In the genomic region with DNA sequence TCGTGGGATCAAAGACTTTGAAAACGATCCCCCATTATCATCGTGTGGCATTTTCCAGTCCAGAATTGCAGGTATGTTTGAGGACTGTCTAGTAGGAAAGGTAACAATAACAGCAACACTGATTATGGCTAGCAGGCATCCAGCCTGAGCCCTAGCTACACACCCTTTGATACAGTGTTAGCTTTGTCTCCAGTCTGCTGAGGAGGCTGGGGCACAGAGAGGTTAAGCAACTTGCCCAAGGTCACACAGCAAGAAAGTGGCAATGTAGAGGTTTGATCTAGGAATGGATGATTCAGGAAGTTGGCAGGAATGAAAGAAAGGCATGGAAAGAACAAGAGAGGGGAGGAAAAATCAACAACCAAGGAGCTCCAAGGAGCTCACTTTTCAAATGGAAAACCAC, we compare ENCODE assay signal across 23 cellular contexts. TPM values are rescaled to one million over a fixed set of nuclear protein-coding genes. Genes with fewer than 3 reads are reported as not detected.
DNase-seq lines count a peak whose midpoint lies in the region; ATAC-seq, FAIRE-seq and TF ChIP-seq lines count a peak whose summit lies in the region.
"Had no signal": no experiment of that assay in that cellular context is flagged by ENCODE, and none has a peak within 500 bp of the region (broad histone marks: within the 10 kb centered on the region; RNA-seq: fewer than 3 reads in every experiment).

No MANE protein-coding gene starts in this region.

- H3K4me3 Mint-ChIP-seq in activated naive CD4-positive, alpha-beta T cell treated with anti-CD3 and anti-CD28 coated beads, Interleukin-2, amount 50 U/mL, for 24 hours: no peak overlapping the region
- H3K4me3 Mint-ChIP-seq in activated naive CD4-positive, alpha-beta T cell treated with anti-CD3 and anti-CD28 coated beads, Interleukin-2, amount 10 ng/mL, durations not matched to agents 7 days and 5 days: no peak overlapping the region
- no peak overlapping the region for H3K4me3 Mint-ChIP-seq in activated T-helper 2 cell treated with anti-CD3 and anti-CD28 coated beads, Interferon-gamma antibody, Interleukin-2, Interleukin-4, amounts not matched to agents 10 μg/mL and 5 μg/mL and 100 μg/mL, durations not matched to agents 14 hours and 24 hours and 36 hours (ENCODE audit: low read depth)
- peak overlapping the region in 3 of 10 donors; percentile 17 to 42 (median 22) for H3K4me3 Mint-ChIP-seq in naive thymus-derived CD8-positive, alpha-beta T cell

- peak; percentile 27 for FAIRE-seq in GM12892 (lab: Jason Lieb, UNC)

- DNase-seq in activated naive CD4-positive, alpha-beta T cell treated with anti-CD3 and anti-CD28 coated beads, Interleukin-2, amount 10 ng/mL, durations not matched to agents 7 days and 5 days: no peak
- no peak for DNase-seq in GM12892 (ENCODE audit: insufficient read length)
- no peak for DNase-seq in activated T-helper 2 cell treated with anti-CD3 and anti-CD28 coated beads, Interferon-gamma antibody, Interleukin-2, Interleukin-4, amounts not matched to agents 10 μg/mL and 5 μg/mL and 100 μg/mL, durations not matched to agents 14 hours and 24 hours and 36 hours (ENCODE audit: low spot score)
- peak in 1 of 10 donors; percentile 13 for DNase-seq in naive thymus-derived CD8-positive, alpha-beta T cell
- DNase-seq in NCI-H226: no peak
- DNase-seq: ACHN; C1 segment of cervical spinal cord; Caco-2; DMS153; GDM1; HCEC 1CT; MM.1S; NCI-H1092 treated with DMSO at 0.1 percent for 48 hours; NCI-H146; NCI-H2081 treated with DMSO at 0.1 percent for 48 hours; NCI-H510A; NCI-H748 treated with DMSO at 0.1 percent for 48 hours; NK-92 treated with Interleukin-12 subunit alpha and Interleukin-12 subunit beta, amount 100 ng/mL, for 24 hours had no signal

- CTCF ChIA-PET in activated naive CD4-positive, alpha-beta T cell treated with anti-CD3 and anti-CD28 coated beads, Interleukin-2, amount 10 ng/mL, durations not matched to agents 7 days and 5 days (lab: Charles Lee): no interaction called here

- POLR2A ChIA-PET in naive thymus-derived CD8-positive, alpha-beta T cell (lab: Charles Lee): interaction anchor here (1.2 to 3.0 kb wide), 2 partner anchors 10 to 31 kb away, joined by 4 to 10 read pairs; a partner anchor contains a TSS

- no peaks in the 10 kb centered on the region for H3K27me3 Mint-ChIP-seq in activated naive CD4-positive, alpha-beta T cell treated with anti-CD3 and anti-CD28 coated beads, Interleukin-2, amount 50 U/mL, for 24 hours
- no peaks in the 10 kb centered on the region for H3K27me3 Mint-ChIP-seq in activated naive CD4-positive, alpha-beta T cell treated with anti-CD3 and anti-CD28 coated beads, Interleukin-2, amount 10 ng/mL, durations not matched to agents 7 days and 5 days
- no peaks in the 10 kb centered on the region for H3K27me3 Mint-ChIP-seq in activated T-helper 2 cell treated with anti-CD3 and anti-CD28 coated beads, Interferon-gamma antibody, Interleukin-2, Interleukin-4, amounts not matched to agents 10 μg/mL and 5 μg/mL and 100 μg/mL, durations not matched to agents 14 hours and 24 hours and 36 hours (ENCODE audit: low read depth)
- H3K27me3 Mint-ChIP-seq in naive thymus-derived CD8-positive, alpha-beta T cell: peaks cover 0 to 2% (median 0%) of the 10 kb centered on the region in 5 donors

- intact Hi-C loops in activated T-helper 2 cell treated with anti-CD3 and anti-CD28 coated beads, Interferon-gamma antibody, Interleukin-2, Interleukin-4, amounts not matched to agents 10 μg/mL and 5 μg/mL and 100 μg/mL, durations not matched to agents 14 hours and 24 hours and 36 hours (cut with micrococcal nuclease): loop anchor here (1.0 kb wide), 1 partner anchor 10 kb away; no protein-coding TSS in a partner anchor

- no peak for TF ChIP-seq POLR2A in GM12892 (IDR thresholded peaks at IDR 0.05; ENCODE audit: low read depth, low read length)

- peak overlapping the region; percentile 49 for H3K27ac Mint-ChIP-seq in activated naive CD4-positive, alpha-beta T cell treated with anti-CD3 and anti-CD28 coated beads, Interleukin-2, amount 50 U/mL, for 24 hours
- no peak overlapping the region for H3K27ac Mint-ChIP-seq in activated naive CD4-positive, alpha-beta T cell treated with anti-CD3 and anti-CD28 coated beads, Interleukin-2, amount 10 ng/mL, durations not matched to agents 7 days and 5 days
- H3K27ac Mint-ChIP-seq in activated T-helper 2 cell treated with anti-CD3 and anti-CD28 coated beads, Interferon-gamma antibody, Interleukin-2, Interleukin-4, amounts not matched to agents 10 μg/mL and 5 μg/mL and 100 μg/mL, durations not matched to agents 14 hours and 24 hours and 36 hours: peak overlapping the region; percentile 68
- H3K27ac Mint-ChIP-seq in naive thymus-derived CD8-positive, alpha-beta T cell: peak overlapping the region; percentile 71 to 96 (median 84)

- H3K4me1 Mint-ChIP-seq in activated naive CD4-positive, alpha-beta T cell treated with anti-CD3 and anti-CD28 coated beads, Interleukin-2, amount 50 U/mL, for 24 hours: peaks cover 61% of the 10 kb centered on the region
- peaks cover 34% of the 10 kb centered on the region for H3K4me1 Mint-ChIP-seq in activated naive CD4-positive, alpha-beta T cell treated with anti-CD3 and anti-CD28 coated beads, Interleukin-2, amount 10 ng/mL, durations not matched to agents 7 days and 5 days
- peaks cover 67% of the 10 kb centered on the region for H3K4me1 Mint-ChIP-seq in activated T-helper 2 cell treated with anti-CD3 and anti-CD28 coated beads, Interferon-gamma antibody, Interleukin-2, Interleukin-4, amounts not matched to agents 10 μg/mL and 5 μg/mL and 100 μg/mL, durations not matched to agents 14 hours and 24 hours and 36 hours (ENCODE audit: low read depth)
- peaks cover 40 to 58% (median 47%) of the 10 kb centered on the region in 4 donors for H3K4me1 Mint-ChIP-seq in naive thymus-derived CD8-positive, alpha-beta T cell

- H3K36me3 Mint-ChIP-seq in activated naive CD4-positive, alpha-beta T cell treated with anti-CD3 and anti-CD28 coated beads, Interleukin-2, amount 50 U/mL, for 24 hours: peaks cover 43% of the 10 kb centered on the region
- peaks cover 92% of the 10 kb centered on the region for H3K36me3 Mint-ChIP-seq in activated naive CD4-positive, alpha-beta T cell treated with anti-CD3 and anti-CD28 coated beads, Interleukin-2, amount 10 ng/mL, durations not matched to agents 7 days and 5 days
- peaks cover 100% of the 10 kb centered on the region for H3K36me3 Mint-ChIP-seq in activated T-helper 2 cell treated with anti-CD3 and anti-CD28 coated beads, Interferon-gamma antibody, Interleukin-2, Interleukin-4, amounts not matched to agents 10 μg/mL and 5 μg/mL and 100 μg/mL, durations not matched to agents 14 hours and 24 hours and 36 hours (ENCODE audit: low read depth)
- peaks cover 33 to 89% (median 54%) of the 10 kb centered on the region in 3 donors for H3K36me3 Mint-ChIP-seq in naive thymus-derived CD8-positive, alpha-beta T cell

- H3K9me3 Mint-ChIP-seq in activated naive CD4-positive, alpha-beta T cell treated with anti-CD3 and anti-CD28 coated beads, Interleukin-2, amount 50 U/mL, for 24 hours: no peaks in the 10 kb centered on the region
- peaks cover 7% of the 10 kb centered on the region for H3K9me3 Mint-ChIP-seq in activated naive CD4-positive, alpha-beta T cell treated with anti-CD3 and anti-CD28 coated beads, Interleukin-2, amount 10 ng/mL, durations not matched to agents 7 days and 5 days
- peaks cover 29% of the 10 kb centered on the region for H3K9me3 Mint-ChIP-seq in activated T-helper 2 cell treated with anti-CD3 and anti-CD28 coated beads, Interferon-gamma antibody, Interleukin-2, Interleukin-4, amounts not matched to agents 10 μg/mL and 5 μg/mL and 100 μg/mL, durations not matched to agents 14 hours and 24 hours and 36 hours
- H3K9me3 Mint-ChIP-seq in naive thymus-derived CD8-positive, alpha-beta T cell: peaks cover 0 to 6% (median 0%) of the 10 kb centered on the region in 9 donors

- ATAC-seq in naive thymus-derived CD8-positive, alpha-beta T cell: no peak
- ATAC-seq in HG02588 (IDR thresholded peaks at IDR 0.05; ENCODE audit: unreplicated experiment): no peak
- ATAC-seq: Right ventricle myocardium inferior had no signal

RNA-seq across cellular contexts. Expression of a gene that starts 31.2 kb away (rescaled TPM):
- polyA plus RNA-seq in GM12892 (2012; ENCODE audit: missing spikeins): 0.13 TPM
- 86.0 and 87.4 TPM in 2 replicates for total RNA-seq in activated T-helper 2 cell treated with anti-CD3 and anti-CD28 coated beads, Interferon-gamma antibody, Interleukin-2, Interleukin-4, amounts not matched to agents 10 μg/mL and 5 μg/mL and 100 μg/mL, durations not matched to agents 14 hours and 24 hours and 36 hours
- 10 to 100 TPM; 91.6 to 99.6 TPM for total RNA-seq in naive thymus-derived CD8-positive, alpha-beta T cell
- 10 to 100 TPM; 32.8 to 75.3 (median 53.9) TPM for polyA plus RNA-seq in naive thymus-derived CD8-positive, alpha-beta T cell
- total RNA-seq: Caco-2, Daoy, LHCN-M2, Right ventricle myocardium inferior had no signal

RNA-seq across cellular contexts. Expression of a gene that starts 39.0 kb away (rescaled TPM):
- 7.2 TPM for polyA plus RNA-seq in GM12892 (2012; ENCODE audit: missing spikeins)
- 81.0 and 88.1 TPM in 2 replicates for total RNA-seq in activated T-helper 2 cell treated with anti-CD3 and anti-CD28 coated beads, Interferon-gamma antibody, Interleukin-2, Interleukin-4, amounts not matched to agents 10 μg/mL and 5 μg/mL and 100 μg/mL, durations not matched to agents 14 hours and 24 hours and 36 hours
- 1 to 10 TPM; 2.2 to 2.9 TPM for total RNA-seq in naive thymus-derived CD8-positive, alpha-beta T cell
- 1 to 10 TPM in 1 of 3 donors, under 1 TPM in 1, not detected in 1; 0.89 to 1.4 TPM for polyA plus RNA-seq in naive thymus-derived CD8-positive, alpha-beta T cell
- total RNA-seq: Caco-2, LHCN-M2, Right ventricle myocardium inferior had no signal

Comparison
In these comparisons a context has a peak if more than half of its experiments do, and no peak if none do; other contexts are left out.
1. RNA of a gene that starts 39.0 kb away (total RNA-seq): 81.0 to 88.1 TPM in activated T-helper 2 cell treated with anti-CD3 and anti-CD28 coated beads, Interferon-gamma antibody, Interleukin-2, Interleukin-4, amounts not matched to agents 10 μg/mL and 5 μg/mL and 100 μg/mL, durations not matched to agents 14 hours and 24 hours and 36 hours; 2.2 to 2.9 TPM in naive thymus-derived CD8-positive, alpha-beta T cell; every median in the first group is over 10 times any median in the second.